ENCODE assay signal across 8 cellular contexts in genomic region chr1:27526569-27527222, GRCh38. TPM values are rescaled to one million over a fixed set of nuclear protein-coding genes. Genes with fewer than 3 reads are reported as not detected.
A peak's percentile ranks its signal among the peaks of the same experiment; 100 is the strongest.
DNase-seq lines count a peak whose midpoint lies in the region; ATAC-seq and TF ChIP-seq lines count a peak whose summit lies in the region.

No MANE protein-coding gene starts in this region.

- no peaks in the 10 kb centered on the region for H3K36me3 ChIP-seq in thoracic aorta

- peaks cover 50 to 82% of the 10 kb centered on the region in 2 donors for H3K4me1 ChIP-seq in thoracic aorta (ENCODE audit: control insufficient read depth in 1 of 2, low read depth in 2 of 2)

- DNase-seq in activated naive CD4-positive, alpha-beta T cell treated with Interleukin-2 at 50 U/mL for 16 hours = peak; percentile 23
- DNase-seq in activated naive CD4-positive, alpha-beta T cell treated with anti-CD3 and anti-CD28 coated beads, Interleukin-2, amount 50 U/mL, for 16 hours = no peak
- DNase-seq in activated CD4-positive, alpha-beta memory T cell treated with anti-CD3 and anti-CD28 coated beads for 36 hours = peak; percentile 56
- no peak for DNase-seq in immature natural killer cell
- DNase-seq in thoracic aorta (ENCODE audit: low spot score) = no peak
- DNase-seq in activated gamma-delta T cell treated with Interleukin-2 at 50 U/mL for 16 hours = no peak
- DNase-seq in left lobe of liver (ENCODE audit: low spot score) = no peak

- H3K9me3 Mint-ChIP-seq in activated CD4-positive, alpha-beta memory T cell treated with anti-CD3 and anti-CD28 coated beads for 36 hours = no peaks in the 10 kb centered on the region
- no peaks in the 10 kb centered on the region for H3K9me3 Mint-ChIP-seq in immature natural killer cell

- H3K27ac ChIP-seq in thoracic aorta = peak overlapping the region; percentile 67 to 77

- peaks cover 49% of the 10 kb centered on the region for H3K4me1 Mint-ChIP-seq in activated CD4-positive, alpha-beta memory T cell treated with anti-CD3 and anti-CD28 coated beads for 36 hours (ENCODE audit: low read depth)
- H3K4me1 Mint-ChIP-seq in immature natural killer cell = peaks cover 31 to 35% of the 10 kb centered on the region in 2 donors

- CTCF ChIA-PET in activated CD4-positive, alpha-beta memory T cell treated with anti-CD3 and anti-CD28 coated beads for 36 hours (lab: Charles Lee) = interaction anchor here (0.9 to 1.5 kb wide), 5 partner anchors 17 to 143 kb away, joined by 3 to 7 read pairs (median 3); no protein-coding TSS in a partner anchor

- no peaks in the 10 kb centered on the region for H3K27me3 Mint-ChIP-seq in activated CD4-positive, alpha-beta memory T cell treated with anti-CD3 and anti-CD28 coated beads for 36 hours
- H3K27me3 Mint-ChIP-seq in immature natural killer cell (ENCODE audit: low read depth in 3 of 3) = peaks cover 4 to 22% (median 8%) of the 10 kb centered on the region in 3 donors

- H3K27me3 ChIP-seq in thoracic aorta (replicated peaks; ENCODE audit: insufficient read depth) = no peaks in the 10 kb centered on the region

- POLR2A ChIA-PET in activated CD4-positive, alpha-beta memory T cell treated with anti-CD3 and anti-CD28 coated beads for 36 hours (lab: Charles Lee) = interaction anchor here (0.6 to 1.5 kb wide), 2 partner anchors 36 to 78 kb away, joined by 5 to 7 read pairs; partner anchors contain the start of gene WASF2

- H3K4me3 Mint-ChIP-seq in activated CD4-positive, alpha-beta memory T cell treated with anti-CD3 and anti-CD28 coated beads for 36 hours = peak overlapping the region; percentile 62
- peak overlapping the region in 3 of 5 donors; percentile 17 to 35 (median 19) for H3K4me3 Mint-ChIP-seq in immature natural killer cell

- intact Hi-C loops in activated CD4-positive, alpha-beta memory T cell treated with anti-CD3 and anti-CD28 coated beads for 36 hours (cut with micrococcal nuclease) = no loop called here

- H3K9me3 ChIP-seq in thoracic aorta = no peaks in the 10 kb centered on the region

- ATAC-seq in thoracic aorta (ENCODE audit: insufficient number of reproducible peaks, low FRiP score, low read depth) (no peak), GM19467 (IDR thresholded peaks at IDR 0.05; ENCODE audit: unreplicated experiment) (no peak), left lobe of liver (no peak)

- H3K4me3 ChIP-seq in thoracic aorta = no peak overlapping the region

- H3K36me3 Mint-ChIP-seq in activated CD4-positive, alpha-beta memory T cell treated with anti-CD3 and anti-CD28 coated beads for 36 hours = no peaks in the 10 kb centered on the region
- peaks cover 0 to 9% (median 4%) of the 10 kb centered on the region in 3 donors for H3K36me3 Mint-ChIP-seq in immature natural killer cell

- H3K27ac Mint-ChIP-seq in activated CD4-positive, alpha-beta memory T cell treated with anti-CD3 and anti-CD28 coated beads for 36 hours = peak overlapping the region; percentile 7
- H3K27ac Mint-ChIP-seq in immature natural killer cell = peak overlapping the region in 2 of 6 donors; percentile 17 to 26

- no peak for TF ChIP-seq CTCF in thoracic aorta (IDR thresholded peaks at IDR 0.05)

RNA-seq across cellular contexts. Expression of gene WASF2, which starts 36.7 kb away (rescaled TPM):
- 100 to 1,000 TPM; 109 to 110 TPM for total RNA-seq in activated CD4-positive, alpha-beta memory T cell treated with anti-CD3 and anti-CD28 coated beads for 36 hours
- 10 to 100 TPM; 36.6 to 90.0 (median 39.5) TPM for polyA plus RNA-seq in immature natural killer cell
- total RNA-seq in thoracic aorta (10 to 100 TPM; 60.1 to 83.7 TPM), left lobe of liver (27.9 TPM)

Comparison
In these comparisons a context has a peak if more than half of its experiments do, and no peak if none do; other contexts are left out.
1. DNase-seq: peak in activated naive CD4-positive, alpha-beta T cell treated with Interleukin-2 at 50 U/mL for 16 hours (single experiment) and activated CD4-positive, alpha-beta memory T cell treated with anti-CD3 and anti-CD28 coated beads for 36 hours (single experiment); none in activated naive CD4-positive, alpha-beta T cell treated with anti-CD3 and anti-CD28 coated beads, Interleukin-2, amount 50 U/mL, for 16 hours (single experiment), immature natural killer cell (0 of 3), thoracic aorta (single experiment), activated gamma-delta T cell treated with Interleukin-2 at 50 U/mL for 16 hours (single experiment) and left lobe of liver (single experiment).